10 cellular contexts compared by ENCODE assay signal in genomic region chr10:131310054-131310903, GRCh38. TPM values are rescaled to one million over a fixed set of nuclear protein-coding genes. Genes with fewer than 3 reads are reported as not detected.
DNase-seq lines count a peak whose midpoint lies in the region; TF ChIP-seq lines count a peak whose summit lies in the region.
"Had no signal": no experiment of that assay in that cellular context is flagged by ENCODE, and none has a peak within 500 bp of the region (broad histone marks: within the 10 kb centered on the region; RNA-seq: fewer than 3 reads in every experiment).

No MANE protein-coding gene starts in this region.

- H3K4me1 ChIP-seq in OCI-LY1 (ENCODE audit: insufficient read depth, low read length, severe bottlenecking) = no peaks in the 10 kb centered on the region

- no peaks in the 10 kb centered on the region for H3K9me3 Mint-ChIP-seq in activated naive CD4-positive, alpha-beta T cell treated with anti-CD3 and anti-CD28 coated beads, Interleukin-2, amount 10 ng/mL, durations not matched to agents 7 days and 5 days

- H3K4me1 Mint-ChIP-seq in activated naive CD4-positive, alpha-beta T cell treated with anti-CD3 and anti-CD28 coated beads, Interleukin-2, amount 10 ng/mL, durations not matched to agents 7 days and 5 days = peaks cover 13% of the 10 kb centered on the region

- no peak overlapping the region for H3K27ac ChIP-seq in OCI-LY1 (ENCODE audit: low read depth, low read length, poor library complexity, severe bottlenecking)

- H3K27me3 Mint-ChIP-seq in activated naive CD4-positive, alpha-beta T cell treated with anti-CD3 and anti-CD28 coated beads, Interleukin-2, amount 10 ng/mL, durations not matched to agents 7 days and 5 days = peaks cover 52% of the 10 kb centered on the region

- DNase-seq in activated naive CD4-positive, alpha-beta T cell treated with anti-CD3 and anti-CD28 coated beads, Interleukin-2, amount 10 ng/mL, durations not matched to agents 7 days and 5 days = no peak
- no peak for DNase-seq in activated naive CD4-positive, alpha-beta T cell treated with Interleukin-2 at 50 U/mL for 16 hours
- DNase-seq in fibroblast of the aortic adventitia (ENCODE audit: low read depth) = no peak
- DNase-seq in superior temporal gyrus (ENCODE audit: extremely low spot score) = peak; percentile 50
- no peak for DNase-seq in SIG-M5 treated with dmso at 0.1 percent for 504 hours (lab: John Stamatoyannopoulos, UW; ENCODE audit: unreplicated experiment)
- no peak for DNase-seq in hepatic stellate cell (ENCODE audit: low spot score)
- DNase-seq in NCI-H446 (lab: John Stamatoyannopoulos, UW) = no peak
- DNase-seq: NCI-H1048 had no signal

- H3K27ac Mint-ChIP-seq in activated naive CD4-positive, alpha-beta T cell treated with anti-CD3 and anti-CD28 coated beads, Interleukin-2, amount 10 ng/mL, durations not matched to agents 7 days and 5 days = peak overlapping the region; percentile 28

- no peak overlapping the region for H2AFZ ChIP-seq in OCI-LY1 (ENCODE audit: low read length)

- H3K4me3 ChIP-seq in OCI-LY1 (ENCODE audit: low read depth, low read length, poor library complexity, severe bottlenecking) (no peak overlapping the region), fibroblast of the aortic adventitia (ENCODE audit: low read depth, low read length) (no peak overlapping the region)

- H3K27me3 ChIP-seq in OCI-LY1 (ENCODE audit: insufficient read depth, low read length) = no peaks in the 10 kb centered on the region

- CTCF ChIA-PET in activated naive CD4-positive, alpha-beta T cell treated with anti-CD3 and anti-CD28 coated beads, Interleukin-2, amount 10 ng/mL, durations not matched to agents 7 days and 5 days (lab: Charles Lee) = no interaction called here

- H3K9me3 ChIP-seq in OCI-LY1 (ENCODE audit: low read length) = no peaks in the 10 kb centered on the region

- H3K36me3 ChIP-seq in OCI-LY1 (ENCODE audit: insufficient read depth, low read length) = no peaks in the 10 kb centered on the region

- peak overlapping the region; percentile 48 for H3K4me3 Mint-ChIP-seq in activated naive CD4-positive, alpha-beta T cell treated with anti-CD3 and anti-CD28 coated beads, Interleukin-2, amount 10 ng/mL, durations not matched to agents 7 days and 5 days

- H4K20me1 ChIP-seq in OCI-LY1 (ENCODE audit: insufficient read depth, low read length) = no peaks in the 10 kb centered on the region

- no peaks in the 10 kb centered on the region for H3F3A ChIP-seq in OCI-LY1 (ENCODE audit: insufficient read depth, low read length)

- no peaks in the 10 kb centered on the region for H3K79me2 ChIP-seq in OCI-LY1 (ENCODE audit: insufficient read depth, low read length)

- no peaks in the 10 kb centered on the region for H3K36me3 Mint-ChIP-seq in activated naive CD4-positive, alpha-beta T cell treated with anti-CD3 and anti-CD28 coated beads, Interleukin-2, amount 10 ng/mL, durations not matched to agents 7 days and 5 days

- H3K9ac ChIP-seq in OCI-LY1 (ENCODE audit: low read length) = no peak overlapping the region

- H3K4me2 ChIP-seq in OCI-LY1 (ENCODE audit: low read length) = no peak overlapping the region

- TF ChIP-seq CTCF in OCI-LY1 (IDR thresholded peaks at IDR 0.05; ENCODE audit: low read length) = peak; percentile 19; the same call in 1 of the 2 replicates
- peak; percentile 36 for TF ChIP-seq CTCF in fibroblast of the aortic adventitia (IDR thresholded peaks at IDR 0.05; ENCODE audit: insufficient read depth, low read length)

- no peaks in the 10 kb centered on the region for H3K9me2 ChIP-seq in OCI-LY1 (ENCODE audit: low read depth, low read length)

RNA-seq across cellular contexts. Expression of gene TCERG1L, which starts 1.2 kb away (rescaled TPM):
- not detected in 2 replicates for total RNA-seq in fibroblast of the aortic adventitia (ENCODE audit: low replicate concordance)
- total RNA-seq: T-helper 1 cell treated with Interleukin-12 subunit alpha and Interleukin-12 subunit beta and Interleukin-4 antibody, amounts not matched to agents 30 ng/mL and 1 ng/mL, for 36 hours had no signal
